In genomic region chr9:36101916-36102741, GRCh38 we compare ENCODE assay signal across 9 cellular contexts. TPM values are rescaled to one million over a fixed set of nuclear protein-coding genes. Genes with fewer than 3 reads are reported as not detected.
A peak's percentile ranks its signal among the peaks of the same experiment; 100 is the strongest.
DNase-seq lines count a peak whose midpoint lies in the region; ATAC-seq and TF ChIP-seq lines count a peak whose summit lies in the region.
"Had no signal": no experiment of that assay in that cellular context is flagged by ENCODE, and none has a peak within 500 bp of the region (broad histone marks: within the 10 kb centered on the region; RNA-seq: fewer than 3 reads in every experiment).

No MANE protein-coding gene starts in this region.

- H3K4me3 Mint-ChIP-seq in nephron progenitor cell = no peak overlapping the region
- no peak overlapping the region for H3K4me3 Mint-ChIP-seq in activated T-cell treated with anti-CD3 and anti-CD28 coated beads, Interleukin-2, amount 50 U/mL, for 72 hours

- H3K27ac Mint-ChIP-seq in nephron progenitor cell = peak overlapping the region; percentile 13
- no peak overlapping the region for H3K27ac Mint-ChIP-seq in activated T-cell treated with anti-CD3 and anti-CD28 coated beads, Interleukin-2, amount 50 U/mL, for 72 hours

- H3K27me3 Mint-ChIP-seq in nephron progenitor cell (ENCODE audit: low read depth, poor library complexity) = peaks cover 2% of the 10 kb centered on the region
- H3K27me3 Mint-ChIP-seq in activated T-cell treated with anti-CD3 and anti-CD28 coated beads, Interleukin-2, amount 50 U/mL, for 72 hours (ENCODE audit: low read depth) = no peaks in the 10 kb centered on the region

- peaks cover 14% of the 10 kb centered on the region for H3K36me3 Mint-ChIP-seq in nephron progenitor cell (ENCODE audit: low read depth)
- H3K36me3 Mint-ChIP-seq in activated T-cell treated with anti-CD3 and anti-CD28 coated beads, Interleukin-2, amount 50 U/mL, for 72 hours (ENCODE audit: insufficient read depth in 2 of 2) = no peaks in the 10 kb centered on the region

- H3K4me1 Mint-ChIP-seq in nephron progenitor cell = peaks cover 17% of the 10 kb centered on the region
- H3K4me1 Mint-ChIP-seq in activated T-cell treated with anti-CD3 and anti-CD28 coated beads, Interleukin-2, amount 50 U/mL, for 72 hours (ENCODE audit: low read depth) = peaks cover 8% of the 10 kb centered on the region

- DNase-seq in Ammon's horn (ENCODE audit: low spot score) (peak; percentile 22), MG63 (peak; percentile 99), dermis microvascular lymphatic vessel endothelial cell (ENCODE audit: low read depth in 2 of 2) (peak; percentile 72 to 92), nephron progenitor cell (no peak), H7 (no peak), NK-92 (lab: John Stamatoyannopoulos, UW; ENCODE audit: unreplicated experiment) (no peak), SHP77 (lab: John Stamatoyannopoulos, UW) (no peak)
- DNase-seq in activated T-cell treated with anti-CD3 and anti-CD28 coated beads, Interleukin-2, amount 50 U/mL, for 72 hours = no peak

- no peak for TF ChIP-seq CTCF in nephron progenitor cell (IDR thresholded peaks at IDR 0.05)

- no peaks in the 10 kb centered on the region for H3K9me3 ChIP-seq in MG63
- H3K9me3 ChIP-seq: spleen had no signal

- H3K9me3 Mint-ChIP-seq in nephron progenitor cell = no peaks in the 10 kb centered on the region
- H3K9me3 Mint-ChIP-seq in activated T-cell treated with anti-CD3 and anti-CD28 coated beads, Interleukin-2, amount 50 U/mL, for 72 hours = no peaks in the 10 kb centered on the region

- H3K4me3 ChIP-seq in MG63 (no peak overlapping the region), H7 (ENCODE audit: insufficient read depth, low read depth, low read length) (no peak overlapping the region)
- H3K4me3 ChIP-seq: spleen had no signal

- no peak for ATAC-seq in activated T-cell treated with anti-CD3 and anti-CD28 coated beads, Interleukin-2, amount 50 U/mL, for 72 hours (replicated peaks in 1 of 2)

- H3K36me3 ChIP-seq in MG63 (peaks cover 41% of the 10 kb centered on the region), H7 (replicated peaks; ENCODE audit: control insufficient read depth, insufficient read depth, low read length) (no peaks in the 10 kb centered on the region)

- H3K27me3 ChIP-seq in MG63 (no peaks in the 10 kb centered on the region), H7 (ENCODE audit: control insufficient read depth, insufficient read depth, low read length) (no peaks in the 10 kb centered on the region)
- H3K27me3 ChIP-seq: spleen had no signal

RNA-seq across cellular contexts. Expression of gene GLIPR2, which starts 34.4 kb away (rescaled TPM):
- 17.1 and 20.3 TPM in 2 replicates for total RNA-seq in MG63 (2014; rRNA removed; shearing (Covaris generic); ENCODE audit: low replicate concordance)
- total RNA-seq in dermis microvascular lymphatic vessel endothelial cell = 57.9 and 108 TPM in 2 replicates
- 2.7 and 9.1 TPM in 2 replicates for total RNA-seq in H7 (2014; rRNA removed; shearing (Covaris generic))
- 10 to 100 TPM; 17.7 to 22.7 TPM for total RNA-seq in activated T-cell treated with anti-CD3 and anti-CD28 coated beads, Interleukin-2, amount 50 U/mL, for 72 hours

Comparison
In these comparisons a context has a peak if more than half of its experiments do, and no peak if none do; other contexts are left out.
1. DNase-seq: peak in Ammon's horn (single experiment), MG63 (single experiment) and dermis microvascular lymphatic vessel endothelial cell (2 of 2); none in nephron progenitor cell (single experiment), H7 (single experiment), NK-92 (single experiment), SHP77 (0 of 2) and activated T-cell treated with anti-CD3 and anti-CD28 coated beads, Interleukin-2, amount 50 U/mL, for 72 hours (0 of 2).